In the genomic region with DNA sequence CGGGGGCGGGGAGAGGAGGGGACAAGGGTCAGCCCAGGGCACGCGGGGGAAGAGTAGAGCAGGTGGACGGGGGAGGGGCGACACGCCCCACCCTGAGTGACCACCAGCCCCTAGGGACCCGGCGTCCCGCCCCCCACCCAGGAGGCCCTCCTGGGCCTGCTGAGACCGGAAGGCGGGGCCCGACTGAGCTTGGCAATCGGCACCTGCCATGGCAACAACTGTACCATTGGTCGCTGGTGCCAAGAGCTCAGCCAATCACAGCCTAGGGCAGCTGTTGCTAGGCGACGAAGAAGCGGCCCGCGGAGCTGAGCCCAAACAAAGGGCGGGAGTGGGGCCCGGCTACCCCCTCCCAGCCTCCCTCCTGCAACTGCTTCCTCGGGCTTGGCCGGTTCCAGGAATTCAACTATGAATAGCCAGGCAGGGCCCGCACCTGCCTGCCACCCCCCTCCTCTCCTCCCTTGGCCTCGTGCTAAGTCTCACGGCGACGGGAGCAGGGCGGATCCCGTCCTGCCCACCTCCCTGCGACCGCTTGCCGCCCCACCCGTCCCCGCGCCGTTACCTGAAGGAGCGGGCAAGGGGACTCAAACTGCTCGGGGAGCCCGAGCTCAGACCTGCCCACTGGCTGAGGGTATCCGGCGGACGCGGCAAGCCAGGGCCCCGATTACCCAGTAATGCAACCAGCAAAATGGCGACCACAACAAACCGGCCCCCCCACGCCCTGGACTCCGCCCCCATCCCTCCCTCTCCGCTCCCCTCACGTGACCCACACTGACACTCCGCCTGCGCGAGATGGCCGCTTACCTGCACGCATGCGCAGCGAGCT, we compare ENCODE assay signal across 8 cellular contexts. TPM values are rescaled to one million over a fixed set of nuclear protein-coding genes. Genes with fewer than 3 reads are reported as not detected.
DNase-seq lines count a peak whose midpoint lies in the region; ATAC-seq lines count a peak whose summit lies in the region.

A gene (minus strand): TSS at position 699 of the 823 bp plus-strand sequence. CDS start 2,295 bp downstream, outside the sequence.

- POLR2A ChIA-PET in activated CD4-positive, alpha-beta T cell treated with anti-CD3 and anti-CD28 coated beads, Interleukin-2, amount 10 ng/mL, durations not matched to agents 7 days and 5 days (lab: Charles Lee), result interaction anchor here (0.5 to 0.9 kb wide), 5 partner anchors 9 to 412 kb away, joined by 3 to 7 read pairs (median 3); a partner anchor contains a TSS

- CTCF ChIA-PET in activated CD4-positive, alpha-beta T cell treated with anti-CD3 and anti-CD28 coated beads, Interleukin-2, amount 10 ng/mL, durations not matched to agents 7 days and 5 days (lab: Charles Lee), result interaction anchor here (0.6 to 1.8 kb wide), 7 partner anchors 9 to 398 kb away, joined by 3 to 20 read pairs (median 6); a partner anchor contains a TSS

- ATAC-seq in GM18519 (IDR thresholded peaks at IDR 0.05; ENCODE audit: low FRiP score, unreplicated experiment) (peak; percentile 63), HG03060 (IDR thresholded peaks at IDR 0.05; ENCODE audit: low read depth, unreplicated experiment) (peak; percentile 63)

- peaks cover 57% of the 10 kb centered on the region for H3K36me3 Mint-ChIP-seq in activated CD4-positive, alpha-beta T cell treated with anti-CD3 and anti-CD28 coated beads, Interleukin-2, amount 10 ng/mL, durations not matched to agents 7 days and 5 days (ENCODE audit: low read depth)

- H3K4me1 Mint-ChIP-seq in activated CD4-positive, alpha-beta T cell treated with anti-CD3 and anti-CD28 coated beads, Interleukin-2, amount 10 ng/mL, durations not matched to agents 7 days and 5 days, result peaks cover 30% of the 10 kb centered on the region

- DNase-seq in 8988T (peak; percentile 91), NCI-H2196 treated with DMSO at 0.1 percent for 48 hours (lab: John Stamatoyannopoulos, UW; ENCODE audit: unreplicated experiment) (peak; percentile 95), cortex of kidney (lab: John Stamatoyannopoulos, UW) (peak; percentile 31), kidney tubule cell (ENCODE audit: low spot score) (peak; percentile 97)
- peak; percentile 98 for DNase-seq in activated CD4-positive, alpha-beta T cell treated with anti-CD3 and anti-CD28 coated beads, Interleukin-2, amount 10 ng/mL, durations not matched to agents 7 days and 5 days
- DNase-seq in stimulated activated CD4-positive, alpha-beta T cell treated with anti-CD3 and anti-CD28 coated beads, Interleukin-15, amount 100 ng/mL, for 48 hours (ENCODE audit: low read depth in 2 of 2), result peak; percentile 94 to 95

- peak within 1 kb of the TSS; percentile 74 for H3K4me3 Mint-ChIP-seq in activated CD4-positive, alpha-beta T cell treated with anti-CD3 and anti-CD28 coated beads, Interleukin-2, amount 10 ng/mL, durations not matched to agents 7 days and 5 days

- peak within 1 kb of the TSS; percentile 89 for H3K27ac Mint-ChIP-seq in activated CD4-positive, alpha-beta T cell treated with anti-CD3 and anti-CD28 coated beads, Interleukin-2, amount 10 ng/mL, durations not matched to agents 7 days and 5 days

- H3K27me3 Mint-ChIP-seq in activated CD4-positive, alpha-beta T cell treated with anti-CD3 and anti-CD28 coated beads, Interleukin-2, amount 10 ng/mL, durations not matched to agents 7 days and 5 days, result no peaks in the 10 kb centered on the region

- no peaks in the 10 kb centered on the region for H3K9me3 Mint-ChIP-seq in activated CD4-positive, alpha-beta T cell treated with anti-CD3 and anti-CD28 coated beads, Interleukin-2, amount 10 ng/mL, durations not matched to agents 7 days and 5 days

RNA-seq across cellular contexts. Expression of the gene that starts here (rescaled TPM):
- total RNA-seq in activated CD4-positive, alpha-beta T cell treated with anti-CD3 and anti-CD28 coated beads, Interleukin-2, amount 10 ng/mL, durations not matched to agents 7 days and 5 days, result 10 to 100 TPM; 10.9 to 11.5 TPM

Comparison
In these comparisons a context has a peak if more than half of its experiments do, and no peak if none do; other contexts are left out.
1. Peak in every context shown above with its lines: DNase-seq and ATAC-seq.
2. DNase-seq: peak in every context shown above with its lines; median percentile 98 in activated CD4-positive, alpha-beta T cell treated with anti-CD3 and anti-CD28 coated beads, Interleukin-2, amount 10 ng/mL, durations not matched to agents 7 days and 5 days; 97 in kidney tubule cell; 95 in NCI-H2196 treated with DMSO at 0.1 percent for 48 hours; 94 in stimulated activated CD4-positive, alpha-beta T cell treated with anti-CD3 and anti-CD28 coated beads, Interleukin-15, amount 100 ng/mL, for 48 hours; 91 in 8988T; 31 in cortex of kidney.